ENCODE assay signal across 27 cellular contexts in the genomic region with DNA sequence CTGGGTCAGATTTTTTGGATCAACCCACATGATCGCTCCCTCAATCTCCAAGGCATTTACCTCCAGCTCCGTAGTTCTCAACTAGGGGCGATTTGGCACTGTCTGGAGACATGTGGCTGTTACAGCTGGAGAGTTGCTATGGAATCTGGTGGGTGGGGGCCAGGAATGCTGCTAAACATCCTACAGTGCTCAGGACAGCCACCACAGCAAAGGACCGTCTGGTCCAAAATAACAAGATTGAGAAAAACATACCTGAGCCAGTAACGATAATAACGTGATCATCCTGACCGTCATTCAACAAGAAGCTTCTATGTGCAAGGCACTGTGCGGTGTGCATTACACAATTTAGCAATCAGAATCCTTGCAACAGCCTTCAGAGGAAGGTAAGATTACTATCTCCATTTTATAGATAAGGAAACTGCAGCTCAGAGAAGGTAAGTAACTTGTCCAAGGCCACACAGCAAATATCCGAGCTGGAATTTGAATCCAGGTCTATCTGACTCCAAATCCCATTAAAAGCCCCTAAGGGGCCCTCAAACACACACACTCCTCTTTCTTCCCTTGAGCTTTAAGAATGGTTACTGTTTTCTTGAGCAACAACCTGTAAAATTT.
"Had no signal": no experiment of that assay in that cellular context is flagged by ENCODE, and none has a peak within 500 bp of the region (broad histone marks: within the 10 kb centered on the region; RNA-seq: fewer than 3 reads in every experiment).

No MANE protein-coding gene starts in this region.

- FAIRE-seq: colon, endometrium had no signal

- H3K36me3 Mint-ChIP-seq: natural killer cell treated with Interleukin-12 subunit alpha and Interleukin-12 subunit beta and Interleukin-15 and Interleukin-18, amount 100 ng/mL, for 72 hours had no signal

- DNase-seq: activated CD4-positive, alpha-beta memory T cell treated with anti-CD3 and anti-CD28 coated beads, Interleukin-2, amount 10 ng/mL, durations not matched to agents 7 days and 5 days; activated CD4-positive, alpha-beta T cell treated with anti-CD3 and anti-CD28 coated beads for 1 hour; activated CD4-positive, alpha-beta T cell treated with anti-CD3 and anti-CD28 coated beads, Interleukin-2, amount 10 ng/mL, durations not matched to agents 7 days and 5 days; activated CD8-positive, alpha-beta memory T cell treated with anti-CD3 and anti-CD28 coated beads, Interleukin-2, amount 50 U/mL, for 48 hours; activated gamma-delta T cell; activated naive CD4-positive, alpha-beta T cell treated with anti-CD3 and anti-CD28 coated beads, Interleukin-2, amount 50 U/mL, for 16 hours; activated T-cell treated with anti-CD3 and anti-CD28 coated beads, Interleukin-2, amount 50 U/mL, for 24 hours; aorta; body of pancreas; dermis blood vessel endothelial cell; effector CD4-positive, alpha-beta T cell; esophagus squamous epithelium; foreskin melanocyte; heart right ventricle; lower lobe of right lung; mesenchymal stem cell; mucosa of descending colon; stimulated activated CD4-positive, alpha-beta T cell treated with anti-CD3 and anti-CD28 coated beads, Interleukin-2, amount 100 ng/mL, for 48 hours; T1000; upper lobe of right lung had no signal

- H3K27me3 ChIP-seq: body of pancreas, left lung, right atrium auricular region, upper lobe of right lung had no signal

- H3K9me3 Mint-ChIP-seq: activated CD4-positive, alpha-beta memory T cell treated with anti-CD3 and anti-CD28 coated beads, Interleukin-2, amount 10 ng/mL, durations not matched to agents 7 days and 5 days; activated CD4-positive, alpha-beta T cell treated with anti-CD3 and anti-CD28 coated beads, Interleukin-2, amount 10 ng/mL, durations not matched to agents 7 days and 5 days; activated T-cell treated with anti-CD3 and anti-CD28 coated beads, Interleukin-2, amount 50 U/mL, for 24 hours; natural killer cell treated with Interleukin-12 subunit alpha and Interleukin-12 subunit beta and Interleukin-15 and Interleukin-18, amount 100 ng/mL, for 72 hours; stimulated activated naive CD8-positive, alpha-beta T cell treated with anti-CD3 and anti-CD28 coated beads, Interleukin-15, Interleukin-2, amounts not matched to agents 100 ng/mL and 50 ng/mL, for 24 hours had no signal

- H3K4me1 ChIP-seq: body of pancreas, esophagus squamous epithelium, left lung, lower lobe of right lung, upper lobe of right lung had no signal

- ATAC-seq: body of pancreas; heart right ventricle; left lung; lower lobe of right lung; mucosa of descending colon; natural killer cell treated with Interleukin-12 subunit alpha and Interleukin-12 subunit beta and Interleukin-15 and Interleukin-18, amount 100 ng/mL, for 72 hours; upper lobe of right lung had no signal

- H3K27me3 Mint-ChIP-seq: activated T-cell treated with anti-CD3 and anti-CD28 coated beads, Interleukin-2, amount 50 U/mL, for 24 hours had no signal

- H3K4me3 Mint-ChIP-seq: activated T-cell treated with anti-CD3 and anti-CD28 coated beads, Interleukin-2, amount 50 U/mL, for 24 hours; stimulated activated naive CD8-positive, alpha-beta T cell treated with anti-CD3 and anti-CD28 coated beads, Interleukin-15, Interleukin-2, amounts not matched to agents 100 ng/mL and 50 ng/mL, for 24 hours had no signal

- H3K27ac Mint-ChIP-seq: activated T-cell treated with anti-CD3 and anti-CD28 coated beads, Interleukin-2, amount 50 U/mL, for 24 hours; stimulated activated naive CD8-positive, alpha-beta T cell treated with anti-CD3 and anti-CD28 coated beads, Interleukin-15, Interleukin-2, amounts not matched to agents 100 ng/mL and 50 ng/mL, for 24 hours had no signal

- H3K36me3 ChIP-seq: esophagus squamous epithelium, heart right ventricle, left lung, lower lobe of right lung, right atrium auricular region, upper lobe of right lung had no signal

- H3K4me3 ChIP-seq: body of pancreas, esophagus squamous epithelium, heart right ventricle, left lung, lower lobe of right lung, mucosa of descending colon, right atrium auricular region, upper lobe of right lung had no signal

- H3K27ac ChIP-seq: body of pancreas, epithelial cell of prostate, esophagus squamous epithelium, heart right ventricle, left lung, lower lobe of right lung, right atrium auricular region, upper lobe of right lung had no signal

- H3K9me3 ChIP-seq: body of pancreas, esophagus squamous epithelium, heart right ventricle, left lung, lower lobe of right lung, mucosa of descending colon, right atrium auricular region, upper lobe of right lung had no signal
